17 cellular contexts compared by ENCODE assay signal in the genomic region with DNA sequence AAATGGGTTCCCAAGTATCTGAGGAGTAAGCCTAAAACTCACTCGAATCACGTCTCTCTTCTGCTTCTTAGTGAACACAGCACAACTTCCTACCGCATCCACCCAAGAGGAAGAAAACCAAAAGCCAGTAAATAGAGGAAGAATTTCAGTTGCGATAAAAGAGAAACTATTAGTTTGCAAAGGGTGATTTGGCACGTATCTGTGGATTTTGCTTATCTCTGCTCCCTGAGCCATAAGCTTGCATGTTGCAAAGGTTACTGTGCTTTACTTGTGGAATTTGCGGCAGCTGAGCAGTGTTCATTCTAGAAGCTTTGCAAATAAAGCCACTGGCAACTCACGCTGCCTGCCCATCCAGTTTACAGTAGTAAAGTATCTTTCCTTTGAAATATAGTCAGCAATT.
DNase-seq lines count a peak whose midpoint lies in the region; ATAC-seq, FAIRE-seq and TF ChIP-seq lines count a peak whose summit lies in the region.
"Had no signal": no experiment of that assay in that cellular context is flagged by ENCODE, and none has a peak within 500 bp of the region (broad histone marks: within the 10 kb centered on the region; RNA-seq: fewer than 3 reads in every experiment).

No MANE protein-coding gene starts in this region.

- H3K4me3 ChIP-seq in small intestine (ENCODE audit: low read depth in 1 of 2, low read length in 2 of 2): peak overlapping the region; percentile 10 to 33
- H3K4me3 ChIP-seq in WERI-Rb-1 (ENCODE audit: low read depth, low read length): no peak overlapping the region

- H3K9me3 ChIP-seq in small intestine (ENCODE audit: control insufficient read depth, low read depth): no peaks in the 10 kb centered on the region
- H3K9me3 ChIP-seq in WERI-Rb-1 (ENCODE audit: severe bottlenecking): no peaks in the 10 kb centered on the region

- 9 to 41% (median 20%) methylated on average over 7 of the region's 7 CpGs for WGBS in small intestine, 3 donors

- H3K27ac ChIP-seq in small intestine (ENCODE audit: low read depth in 1 of 2, low read length in 1 of 2) (peak overlapping the region; percentile 79 to 80), WERI-Rb-1 (no peak overlapping the region)

- H3K27me3 ChIP-seq in small intestine (ENCODE audit: control insufficient read depth in 2 of 2, insufficient read depth in 2 of 2, low read length in 2 of 2) (peaks cover 0 to 2% of the 10 kb centered on the region in 2 donors), WERI-Rb-1 (ENCODE audit: insufficient read depth, low read depth, severe bottlenecking) (peaks cover 4% of the 10 kb centered on the region)

- ATAC-seq in GM21576 (IDR thresholded peaks at IDR 0.05; ENCODE audit: unreplicated experiment): peak; percentile 54

- TF ChIP-seq CTCF in WERI-Rb-1 (IDR thresholded peaks at IDR 0.05; ENCODE audit: low read depth, low read length) (no peak), D721Med (IDR thresholded peaks at IDR 0.05; ENCODE audit: insufficient read depth, missing control alignments) (no peak)

- H3K36me3 ChIP-seq in small intestine (ENCODE audit: control insufficient read depth in 2 of 2, insufficient read depth in 2 of 2, low read length in 2 of 2) (peaks cover 0 to 2% of the 10 kb centered on the region in 2 donors), WERI-Rb-1 (no peaks in the 10 kb centered on the region)

- peaks cover 16 to 20% of the 10 kb centered on the region in 2 donors for H3K4me1 ChIP-seq in small intestine (ENCODE audit: control insufficient read depth in 2 of 2, insufficient read depth in 1 of 2, low read depth in 1 of 2, low read length in 1 of 2)

- DNase-seq in OCI-M1 (lab: John Stamatoyannopoulos, UW): peak; percentile 82
- peak; percentile 23 for DNase-seq in iris pigment epithelial cell (ENCODE audit: low read depth)
- peak; percentile 87 for DNase-seq in small intestine
- DNase-seq in NCI-H510A (lab: John Stamatoyannopoulos, UW): no peak
- DNase-seq in WERI-Rb-1: no peak
- no peak for DNase-seq in putamen (ENCODE audit: low spot score)
- no peak for DNase-seq in D721Med (ENCODE audit: insufficient read length, low spot score)
- DNase-seq: amygdala; Calu3; effector CD4-positive, alpha-beta T cell; hypothalamus; midbrain; NCI-H1105 treated with DMSO at 0.1 percent for 48 hours; NCI-H69; stimulated activated CD4-positive, alpha-beta T cell treated with anti-CD3 and anti-CD28 coated beads, Interleukin-12 subunit alpha, Interleukin-12 subunit beta, amount 100 ng/mL, for 4 hours; SW 1271 had no signal

- FAIRE-seq in small intestine (lab: Jason Lieb, UNC) (no peak), D721Med (lab: Jason Lieb, UNC) (no peak)

Comparison
In these comparisons a context has a peak if more than half of its experiments do, and no peak if none do; other contexts are left out.
1. DNase-seq: peak in OCI-M1 (single experiment), iris pigment epithelial cell (single experiment) and small intestine (single experiment); none in NCI-H510A (single experiment), WERI-Rb-1 (single experiment), putamen (single experiment) and D721Med (single experiment).